Comparison of ENCODE assay signal across 8 cellular contexts in genomic region chr18:45670281-45670962, GRCh38. TPM values are rescaled to one million over a fixed set of nuclear protein-coding genes. Genes with fewer than 3 reads are reported as not detected.
A peak's percentile ranks its signal among the peaks of the same experiment; 100 is the strongest.
DNase-seq lines count a peak whose midpoint lies in the region; ATAC-seq and TF ChIP-seq lines count a peak whose summit lies in the region.

No MANE protein-coding gene starts in this region.

- no peaks in the 10 kb centered on the region for H3K36me3 Mint-ChIP-seq in activated CD8-positive, alpha-beta T cell treated with anti-CD3 and anti-CD28 coated beads, Interleukin-2, amount 10 ng/mL, durations not matched to agents 7 days and 5 days (ENCODE audit: low read depth)
- H3K36me3 Mint-ChIP-seq in immature natural killer cell, result no peaks in the 10 kb centered on the region

- peak; percentile 63 for ATAC-seq in activated CD8-positive, alpha-beta T cell treated with anti-CD3 and anti-CD28 coated beads, Interleukin-2, amount 10 ng/mL, durations not matched to agents 7 days and 5 days
- ATAC-seq in GM21529 (IDR thresholded peaks at IDR 0.05; ENCODE audit: unreplicated experiment), result no peak

- peak overlapping the region; percentile 43 for H3K4me3 Mint-ChIP-seq in activated CD8-positive, alpha-beta T cell treated with anti-CD3 and anti-CD28 coated beads, Interleukin-2, amount 10 ng/mL, durations not matched to agents 7 days and 5 days
- peak overlapping the region; percentile 69 to 89 (median 78) for H3K4me3 Mint-ChIP-seq in immature natural killer cell

- H3K27ac ChIP-seq in caudate nucleus (ENCODE audit: low read depth, low read length), result no peak overlapping the region

- DNase-seq in Daoy (ENCODE audit: low read depth) (peak; percentile 46), immature natural killer cell (peak; percentile 59 to 71 (median 61)), epidermal melanocyte (ENCODE audit: insufficient read length, low spot score) (no peak), LoVo (ENCODE audit: low spot score) (no peak), caudate nucleus (lab: John Stamatoyannopoulos, UW) (no peak)
- DNase-seq in activated CD8-positive, alpha-beta T cell treated with anti-CD3 and anti-CD28 coated beads, Interleukin-2, amount 10 ng/mL, durations not matched to agents 7 days and 5 days, result peak; percentile 68

- no peak for TF ChIP-seq EP300 in Ishikawa (IDR thresholded peaks at IDR 0.05; ENCODE audit: borderline replicate concordance)

- POLR2A ChIA-PET in activated CD8-positive, alpha-beta T cell treated with anti-CD3 and anti-CD28 coated beads, Interleukin-2, amount 10 ng/mL, durations not matched to agents 7 days and 5 days (lab: Charles Lee), result interaction anchor here (1.7 to 3.5 kb wide), 2 partner anchors 12 to 18 kb away, joined by 7 to 56 read pairs; no protein-coding TSS in a partner anchor

- H3K27ac Mint-ChIP-seq in activated CD8-positive, alpha-beta T cell treated with anti-CD3 and anti-CD28 coated beads, Interleukin-2, amount 10 ng/mL, durations not matched to agents 7 days and 5 days, result peak overlapping the region; percentile 90
- peak overlapping the region; percentile 92 to 98 (median 95) for H3K27ac Mint-ChIP-seq in immature natural killer cell

- H3K4me1 Mint-ChIP-seq in activated CD8-positive, alpha-beta T cell treated with anti-CD3 and anti-CD28 coated beads, Interleukin-2, amount 10 ng/mL, durations not matched to agents 7 days and 5 days (ENCODE audit: low read depth), result peaks cover 65% of the 10 kb centered on the region
- H3K4me1 Mint-ChIP-seq in immature natural killer cell, result peaks cover 56 to 58% of the 10 kb centered on the region in 2 donors

- H3K9me3 Mint-ChIP-seq in activated CD8-positive, alpha-beta T cell treated with anti-CD3 and anti-CD28 coated beads, Interleukin-2, amount 10 ng/mL, durations not matched to agents 7 days and 5 days (ENCODE audit: insufficient read depth), result no peaks in the 10 kb centered on the region
- no peaks in the 10 kb centered on the region for H3K9me3 Mint-ChIP-seq in immature natural killer cell

- H3K27me3 Mint-ChIP-seq in activated CD8-positive, alpha-beta T cell treated with anti-CD3 and anti-CD28 coated beads, Interleukin-2, amount 10 ng/mL, durations not matched to agents 7 days and 5 days (ENCODE audit: low read depth), result no peaks in the 10 kb centered on the region
- peaks cover 0 to 2% (median under 1%) of the 10 kb centered on the region in 3 donors for H3K27me3 Mint-ChIP-seq in immature natural killer cell (ENCODE audit: low read depth in 3 of 3)

- no peak for TF ChIP-seq RAD21 in Ishikawa (IDR thresholded peaks at IDR 0.05; ENCODE audit: low read depth)

- CTCF ChIA-PET in activated CD8-positive, alpha-beta T cell treated with anti-CD3 and anti-CD28 coated beads, Interleukin-2, amount 10 ng/mL, durations not matched to agents 7 days and 5 days (lab: Charles Lee), result interaction anchor here (1.1 to 9.5 kb wide), 5 partner anchors 11 to 403 kb away, joined by 3 to 315 read pairs (median 10); no protein-coding TSS in a partner anchor

TF ChIP-seq in Ishikawa, 13 proteins besides CTCF, POLR2A, EP300 and RAD21:
- TF ChIP-seq TCF12 (IDR thresholded peaks at IDR 0.05; ENCODE audit: low read depth), result no peak
- peak; percentile 83 for TF ChIP-seq CEBPB (IDR thresholded peaks at IDR 0.05)
- TF ChIP-seq, protein P1, sequence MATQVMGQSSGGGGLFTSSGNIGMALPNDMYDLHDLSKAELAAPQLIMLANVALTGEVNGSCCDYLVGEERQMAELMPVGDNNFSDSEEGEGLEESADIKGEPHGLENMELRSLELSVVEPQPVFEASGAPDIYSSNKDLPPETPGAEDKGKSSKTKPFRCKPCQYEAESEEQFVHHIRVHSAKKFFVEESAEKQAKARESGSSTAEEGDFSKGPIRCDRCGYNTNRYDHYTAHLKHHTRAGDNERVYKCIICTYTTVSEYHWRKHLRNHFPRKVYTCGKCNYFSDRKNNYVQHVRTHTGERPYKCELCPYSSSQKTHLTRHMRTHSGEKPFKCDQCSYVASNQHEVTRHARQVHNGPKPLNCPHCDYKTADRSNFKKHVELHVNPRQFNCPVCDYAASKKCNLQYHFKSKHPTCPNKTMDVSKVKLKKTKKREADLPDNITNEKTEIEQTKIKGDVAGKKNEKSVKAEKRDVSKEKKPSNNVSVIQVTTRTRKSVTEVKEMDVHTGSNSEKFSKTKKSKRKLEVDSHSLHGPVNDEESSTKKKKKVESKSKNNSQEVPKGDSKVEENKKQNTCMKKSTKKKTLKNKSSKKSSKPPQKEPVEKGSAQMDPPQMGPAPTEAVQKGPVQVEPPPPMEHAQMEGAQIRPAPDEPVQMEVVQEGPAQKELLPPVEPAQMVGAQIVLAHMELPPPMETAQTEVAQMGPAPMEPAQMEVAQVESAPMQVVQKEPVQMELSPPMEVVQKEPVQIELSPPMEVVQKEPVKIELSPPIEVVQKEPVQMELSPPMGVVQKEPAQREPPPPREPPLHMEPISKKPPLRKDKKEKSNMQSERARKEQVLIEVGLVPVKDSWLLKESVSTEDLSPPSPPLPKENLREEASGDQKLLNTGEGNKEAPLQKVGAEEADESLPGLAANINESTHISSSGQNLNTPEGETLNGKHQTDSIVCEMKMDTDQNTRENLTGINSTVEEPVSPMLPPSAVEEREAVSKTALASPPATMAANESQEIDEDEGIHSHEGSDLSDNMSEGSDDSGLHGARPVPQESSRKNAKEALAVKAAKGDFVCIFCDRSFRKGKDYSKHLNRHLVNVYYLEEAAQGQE (IDR thresholded peaks at IDR 0.05; ENCODE audit: low read depth), result no peak
- peak; percentile 29; the same call in 1 of the 2 replicates for TF ChIP-seq NFIC (IDR thresholded peaks at IDR 0.05)
- TF ChIP-seq, protein P2, sequence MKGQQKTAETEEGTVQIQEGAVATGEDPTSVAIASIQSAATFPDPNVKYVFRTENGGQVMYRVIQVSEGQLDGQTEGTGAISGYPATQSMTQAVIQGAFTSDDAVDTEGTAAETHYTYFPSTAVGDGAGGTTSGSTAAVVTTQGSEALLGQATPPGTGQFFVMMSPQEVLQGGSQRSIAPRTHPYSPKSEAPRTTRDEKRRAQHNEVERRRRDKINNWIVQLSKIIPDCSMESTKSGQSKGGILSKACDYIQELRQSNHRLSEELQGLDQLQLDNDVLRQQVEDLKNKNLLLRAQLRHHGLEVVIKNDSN (IDR thresholded peaks at IDR 0.05), result no peak

RNA-seq across cellular contexts. Expression of gene SLC14A1, which starts 53.6 kb away (rescaled TPM):
- 1.9 and 7.5 TPM in 2 replicates for total RNA-seq in Daoy (2014; rRNA removed; shearing (Covaris generic))
- 1 to 10 TPM; 2.4 to 3.8 TPM for total RNA-seq in activated CD8-positive, alpha-beta T cell treated with anti-CD3 and anti-CD28 coated beads, Interleukin-2, amount 10 ng/mL, durations not matched to agents 7 days and 5 days
- polyA plus RNA-seq in immature natural killer cell, result 10 to 100 TPM in 1 of 3 donors, 1 to 10 TPM in 2; 3.8 to 12.4 (median 5.1) TPM

RNA-seq across cellular contexts. Expression of gene SLC14A2, which starts 55.1 kb away (rescaled TPM):
- total RNA-seq in Daoy (2014; rRNA removed; shearing (Covaris generic)), result not detected in 2 replicates
- under 1 TPM; 0.10 to 0.11 TPM for total RNA-seq in activated CD8-positive, alpha-beta T cell treated with anti-CD3 and anti-CD28 coated beads, Interleukin-2, amount 10 ng/mL, durations not matched to agents 7 days and 5 days
- under 1 TPM; 0.03 to 0.65 (median 0.19) TPM for polyA plus RNA-seq in immature natural killer cell

Comparison
In these comparisons a context has a peak if more than half of its experiments do, and no peak if none do; other contexts are left out.
1. DNase-seq: peak in Daoy (single experiment), activated CD8-positive, alpha-beta T cell treated with anti-CD3 and anti-CD28 coated beads, Interleukin-2, amount 10 ng/mL, durations not matched to agents 7 days and 5 days (single experiment) and immature natural killer cell (3 of 3); none in epidermal melanocyte (single experiment), LoVo (single experiment) and caudate nucleus (0 of 61).